ENCODE assay signal across 2 cellular contexts in the genomic region with DNA sequence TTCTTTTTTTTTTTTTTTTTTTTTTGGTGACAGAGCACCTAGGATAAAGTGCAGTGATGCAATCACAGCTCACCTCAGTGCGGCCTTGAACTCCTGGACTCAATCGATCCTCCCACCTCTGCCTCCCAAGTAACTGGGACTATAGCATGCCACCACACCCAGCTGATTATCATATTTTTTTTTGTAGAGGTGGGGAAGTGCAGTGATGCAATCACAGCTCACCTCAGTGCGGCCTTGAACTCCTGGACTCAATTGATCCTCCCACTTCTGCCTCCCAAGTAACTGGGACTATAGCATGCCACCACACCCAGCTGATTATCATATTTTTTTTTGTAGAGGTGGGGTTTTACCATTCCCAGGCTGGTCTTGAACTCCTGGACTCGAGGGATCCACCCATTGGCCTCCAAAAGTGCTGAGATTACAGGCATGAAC.
TF ChIP-seq lines count a peak whose summit lies in the region.
"Not testable (repeated sequence)": the region's sequence is repeated elsewhere in the genome, so short reads cannot be mapped to it uniquely, and the experiment has no call there.

No MANE protein-coding gene starts in this region.

TF ChIP-seq in WTC11, 78 proteins besides CTCF, POLR2A, EP300 and RAD21:
- TF ChIP-seq GABPB1 (CRISPR knock-in tag; IDR thresholded peaks at IDR 0.05) = peak; percentile 97
TF ChIP-seq in WTC11: peak in this region for 1; not testable (repeated sequence) for 77.

TF ChIP-seq in HepG2, 621 proteins besides CTCF, POLR2A, EP300 and RAD21 (continues in another document):
- TF ChIP-seq KAT2B (IDR thresholded peaks at IDR 0.05; ENCODE audit: borderline replicate concordance, low read depth, low read length) (peak; percentile 56; the same call in 1 of the 2 replicates), ZNF292 (CRISPR knock-in tag; IDR thresholded peaks at IDR 0.05; ENCODE audit: borderline replicate concordance, low read depth) (0 out of 2 replicates have a peak, but pooled peaks have one; percentile 36), SP4 (CRISPR knock-in tag; IDR thresholded peaks at IDR 0.05) (peak; percentile 48; the same call in 1 of the 2 replicates), DMAP1 (CRISPR knock-in tag; IDR thresholded peaks at IDR 0.05) (peak; percentile 63; the same call in 1 of the 2 replicates), MIXL1 (CRISPR knock-in tag; IDR thresholded peaks at IDR 0.05) (peak; percentile 56), ARNT2 (CRISPR knock-in tag; IDR thresholded peaks at IDR 0.05; ENCODE audit: low read depth) (peak; percentile 76; the same call in 1 of the 2 replicates), TEAD3 (CRISPR knock-in tag; optimal IDR thresholded peaks at IDR 0.05; ENCODE audit: borderline replicate concordance) (peak; percentile 83), NONO (CRISPR knock-in tag; conservative IDR thresholded peaks at IDR 0.05) (peak; percentile 77), NCOA2 (CRISPR knock-in tag; IDR thresholded peaks at IDR 0.05) (peak; percentile 92), ASH2L (IDR thresholded peaks at IDR 0.05; ENCODE audit: insufficient read length, low read depth, low read length) (peak; percentile 36), SOX5 (CRISPR knock-in tag; IDR thresholded peaks at IDR 0.05; ENCODE audit: borderline replicate concordance) (peak; percentile 79; the same call in 1 of the 2 replicates), ZNF350 (CRISPR knock-in tag; IDR thresholded peaks at IDR 0.05; ENCODE audit: borderline replicate concordance, low read depth) (peak; percentile 91), TCF7 (IDR thresholded peaks at IDR 0.05; ENCODE audit: low read depth) (peak; percentile 38), SMAD3 (CRISPR knock-in tag; IDR thresholded peaks at IDR 0.05) (peak; percentile 48; the same call in 1 of the 2 replicates), ZNF280D (CRISPR knock-in tag; IDR thresholded peaks at IDR 0.05) (peak; percentile 79; the same call in 1 of the 2 replicates), FOXK1 (CRISPR knock-in tag; IDR thresholded peaks at IDR 0.05; ENCODE audit: borderline replicate concordance, low read depth) (peak; percentile 45; the same call in 1 of the 2 replicates), FOXJ3 (CRISPR knock-in tag; IDR thresholded peaks at IDR 0.05; ENCODE audit: borderline replicate concordance) (peak; percentile 61; the same call in 1 of the 2 replicates), ISL2 (CRISPR knock-in tag; IDR thresholded peaks at IDR 0.05) (peak; percentile 75), ZNF556 (CRISPR knock-in tag; IDR thresholded peaks at IDR 0.05; ENCODE audit: borderline replicate concordance) (peak; percentile 89), FOXO1 (CRISPR knock-in tag; IDR thresholded peaks at IDR 0.05) (peak; percentile 54; the same call in 1 of the 2 replicates), SALL2 (CRISPR knock-in tag; IDR thresholded peaks at IDR 0.05) (0 out of 2 replicates have a peak, but pooled peaks have one; percentile 42), ZNF263 (CRISPR knock-in tag; IDR thresholded peaks at IDR 0.05) (0 out of 2 replicates have a peak, but pooled peaks have one; percentile 7), PITX1 (CRISPR knock-in tag; IDR thresholded peaks at IDR 0.05) (peak; percentile 89), ZNF142 (CRISPR knock-in tag; IDR thresholded peaks at IDR 0.05) (peak; percentile 41; the same call in 1 of the 2 replicates), SMC3 (IDR thresholded peaks at IDR 0.05; ENCODE audit: low read length) (peak; percentile 27; the same call in 1 of the 2 replicates), SPEN (CRISPR knock-in tag; IDR thresholded peaks at IDR 0.05; ENCODE audit: low read depth) (peak; percentile 64; the same call in 1 of the 2 replicates), ZNF746 (CRISPR knock-in tag; IDR thresholded peaks at IDR 0.05) (peak; percentile 72; the same call in 1 of the 2 replicates), IRF2 (CRISPR knock-in tag; IDR thresholded peaks at IDR 0.05) (peak; percentile 73; the same call in 1 of the 2 replicates), RARA (CRISPR knock-in tag; IDR thresholded peaks at IDR 0.05) (peak; percentile 94), ERF (CRISPR knock-in tag; IDR thresholded peaks at IDR 0.05) (peak; percentile 66; the same call in 1 of the 2 replicates), ZBTB7B (CRISPR knock-in tag; IDR thresholded peaks at IDR 0.05) (0 out of 2 replicates have a peak, but pooled peaks have one; percentile 18), SOX6 (CRISPR knock-in tag; IDR thresholded peaks at IDR 0.05) (peak; percentile 97), MIER3 (CRISPR knock-in tag; IDR thresholded peaks at IDR 0.05; ENCODE audit: borderline replicate concordance) (peak; percentile 82; the same call in 1 of the 2 replicates), SKI (IDR thresholded peaks at IDR 0.05; ENCODE audit: partially characterized antibody) (peak; percentile 59), KAT8 (CRISPR knock-in tag; IDR thresholded peaks at IDR 0.05) (peak; percentile 44; the same call in 1 of the 2 replicates), PATZ1 (CRISPR knock-in tag; IDR thresholded peaks at IDR 0.05) (peak; percentile 65), MBD4 (IDR thresholded peaks at IDR 0.05; ENCODE audit: borderline replicate concordance, low read length) (0 out of 2 replicates have a peak, but pooled peaks have one; percentile 59), TRIM24 (CRISPR knock-in tag; IDR thresholded peaks at IDR 0.05) (peak; percentile 62; the same call in 1 of the 2 replicates)
- not testable (repeated sequence) for TF ChIP-seq NONO, SOX6 (IDR thresholded peaks at IDR 0.05)
- TF ChIP-seq, protein P1, sequence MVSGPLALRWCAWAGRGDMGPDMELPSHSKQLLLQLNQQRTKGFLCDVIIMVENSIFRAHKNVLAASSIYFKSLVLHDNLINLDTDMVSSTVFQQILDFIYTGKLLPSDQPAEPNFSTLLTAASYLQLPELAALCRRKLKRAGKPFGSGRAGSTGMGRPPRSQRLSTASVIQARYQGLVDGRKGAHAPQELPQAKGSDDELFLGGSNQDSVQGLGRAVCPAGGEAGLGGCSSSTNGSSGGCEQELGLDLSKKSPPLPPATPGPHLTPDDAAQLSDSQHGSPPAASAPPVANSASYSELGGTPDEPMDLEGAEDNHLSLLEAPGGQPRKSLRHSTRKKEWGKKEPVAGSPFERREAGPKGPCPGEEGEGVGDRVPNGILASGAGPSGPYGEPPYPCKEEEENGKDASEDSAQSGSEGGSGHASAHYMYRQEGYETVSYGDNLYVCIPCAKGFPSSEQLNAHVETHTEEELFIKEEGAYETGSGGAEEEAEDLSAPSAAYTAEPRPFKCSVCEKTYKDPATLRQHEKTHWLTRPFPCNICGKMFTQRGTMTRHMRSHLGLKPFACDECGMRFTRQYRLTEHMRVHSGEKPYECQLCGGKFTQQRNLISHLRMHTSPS (CRISPR knock-in tag; IDR thresholded peaks at IDR 0.05; ENCODE audit: low read depth) = 0 out of 2 replicates have a peak, but pooled peaks have one; percentile 19
- TF ChIP-seq, protein P2, sequence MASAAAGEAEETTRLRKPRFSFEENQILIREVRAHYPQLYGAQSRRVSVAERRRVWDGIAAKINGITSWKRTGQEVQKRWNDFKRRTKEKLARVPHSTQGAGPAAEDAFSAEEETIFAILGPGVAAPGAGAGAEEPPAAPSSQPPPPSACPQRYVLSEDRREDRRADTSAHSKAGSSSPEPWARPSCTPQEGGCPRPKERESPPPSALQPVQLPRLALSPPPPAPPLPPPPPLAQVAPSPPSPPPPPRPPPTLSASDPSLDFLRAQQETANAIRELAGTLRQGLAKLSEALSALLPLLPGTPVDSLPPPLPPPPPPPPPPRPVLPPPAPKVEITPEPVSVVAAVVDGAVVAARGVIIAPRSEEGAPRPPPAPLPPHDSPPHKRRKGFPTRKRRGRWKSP (CRISPR knock-in tag; IDR thresholded peaks at IDR 0.05) = peak; percentile 70; the same call in 1 of the 2 replicates
- TF ChIP-seq, protein P3, sequence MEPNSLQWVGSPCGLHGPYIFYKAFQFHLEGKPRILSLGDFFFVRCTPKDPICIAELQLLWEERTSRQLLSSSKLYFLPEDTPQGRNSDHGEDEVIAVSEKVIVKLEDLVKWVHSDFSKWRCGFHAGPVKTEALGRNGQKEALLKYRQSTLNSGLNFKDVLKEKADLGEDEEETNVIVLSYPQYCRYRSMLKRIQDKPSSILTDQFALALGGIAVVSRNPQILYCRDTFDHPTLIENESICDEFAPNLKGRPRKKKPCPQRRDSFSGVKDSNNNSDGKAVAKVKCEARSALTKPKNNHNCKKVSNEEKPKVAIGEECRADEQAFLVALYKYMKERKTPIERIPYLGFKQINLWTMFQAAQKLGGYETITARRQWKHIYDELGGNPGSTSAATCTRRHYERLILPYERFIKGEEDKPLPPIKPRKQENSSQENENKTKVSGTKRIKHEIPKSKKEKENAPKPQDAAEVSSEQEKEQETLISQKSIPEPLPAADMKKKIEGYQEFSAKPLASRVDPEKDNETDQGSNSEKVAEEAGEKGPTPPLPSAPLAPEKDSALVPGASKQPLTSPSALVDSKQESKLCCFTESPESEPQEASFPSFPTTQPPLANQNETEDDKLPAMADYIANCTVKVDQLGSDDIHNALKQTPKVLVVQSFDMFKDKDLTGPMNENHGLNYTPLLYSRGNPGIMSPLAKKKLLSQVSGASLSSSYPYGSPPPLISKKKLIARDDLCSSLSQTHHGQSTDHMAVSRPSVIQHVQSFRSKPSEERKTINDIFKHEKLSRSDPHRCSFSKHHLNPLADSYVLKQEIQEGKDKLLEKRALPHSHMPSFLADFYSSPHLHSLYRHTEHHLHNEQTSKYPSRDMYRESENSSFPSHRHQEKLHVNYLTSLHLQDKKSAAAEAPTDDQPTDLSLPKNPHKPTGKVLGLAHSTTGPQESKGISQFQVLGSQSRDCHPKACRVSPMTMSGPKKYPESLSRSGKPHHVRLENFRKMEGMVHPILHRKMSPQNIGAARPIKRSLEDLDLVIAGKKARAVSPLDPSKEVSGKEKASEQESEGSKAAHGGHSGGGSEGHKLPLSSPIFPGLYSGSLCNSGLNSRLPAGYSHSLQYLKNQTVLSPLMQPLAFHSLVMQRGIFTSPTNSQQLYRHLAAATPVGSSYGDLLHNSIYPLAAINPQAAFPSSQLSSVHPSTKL (CRISPR knock-in tag; IDR thresholded peaks at IDR 0.05) = peak; percentile 94
